ENCODE assay signal across 18 cellular contexts in genomic region chr1:224238212-224238611, GRCh38. TPM values are rescaled to one million over a fixed set of nuclear protein-coding genes. Genes with fewer than 3 reads are reported as not detected.
DNase-seq lines count a peak whose midpoint lies in the region; ATAC-seq and TF ChIP-seq lines count a peak whose summit lies in the region.
"Had no signal": no experiment of that assay in that cellular context is flagged by ENCODE, and none has a peak within 500 bp of the region (broad histone marks: within the 10 kb centered on the region; RNA-seq: fewer than 3 reads in every experiment).

No MANE protein-coding gene starts in this region.

- POLR2A ChIA-PET in activated CD4-positive, alpha-beta T cell treated with anti-CD3 and anti-CD28 coated beads for 36 hours (lab: Charles Lee), result interaction anchor here (0.7 kb wide), 1 partner anchor 14 kb away, joined by 5 read pairs; no protein-coding TSS in a partner anchor
- POLR2A ChIA-PET in T-cell (lab: Charles Lee) (no interaction called here), Caco-2 (lab: Charles Lee) (interaction anchor here (0.7 kb wide), 1 partner anchor 461 kb away, joined by 5 read pairs; no protein-coding TSS in a partner anchor)

- H3K36me3 Mint-ChIP-seq in activated CD4-positive, alpha-beta T cell treated with anti-CD3 and anti-CD28 coated beads for 36 hours (ENCODE audit: low read depth), result peaks cover 5% of the 10 kb centered on the region
- H3K36me3 Mint-ChIP-seq in T-cell, result peaks cover 35% of the 10 kb centered on the region
- H3K36me3 Mint-ChIP-seq in stimulated activated memory B cell treated with anti-CD40 and anti-IgM and Interleukin-4, amounts not matched to agents 10 μg/mL and 1 μg/mL and 100 μg/mL, for 72 hours, result peaks cover 30% of the 10 kb centered on the region
- H3K36me3 Mint-ChIP-seq in Caco-2 (ENCODE audit: insufficient read depth, unreplicated experiment), result peaks cover 51% of the 10 kb centered on the region

- peak overlapping the region; percentile 27 for H3K27ac Mint-ChIP-seq in activated CD4-positive, alpha-beta T cell treated with anti-CD3 and anti-CD28 coated beads for 36 hours
- H3K27ac Mint-ChIP-seq in T-cell (peak overlapping the region; percentile 29 to 75), Caco-2 (ENCODE audit: unreplicated experiment) (no peak overlapping the region)
- H3K27ac Mint-ChIP-seq in stimulated activated memory B cell treated with anti-CD40 and anti-IgM and Interleukin-4, amounts not matched to agents 10 μg/mL and 1 μg/mL and 100 μg/mL, for 72 hours, result peak overlapping the region; percentile 9
- H3K27ac Mint-ChIP-seq: HFFc6 had no signal

- 94 to 95% methylated on average over 9 of the region's 9 CpGs for WGBS in sigmoid colon, 2 donors

- peaks cover 12% of the 10 kb centered on the region for H3K4me1 ChIP-seq in lower lobe of right lung
- H3K4me1 ChIP-seq in sigmoid colon, result no peaks in the 10 kb centered on the region
- 0 out of 2 replicates have a peak, but pooled peaks cover 8% of the 10 kb centered on the region for H3K4me1 ChIP-seq in Caco-2
- H3K4me1 ChIP-seq: BLaER1 had no signal

- DNase-seq in activated CD4-positive, alpha-beta T cell treated with anti-CD3 and anti-CD28 coated beads for 36 hours, result no peak
- DNase-seq in activated CD4-positive, alpha-beta T cell treated with anti-CD3 and anti-CD28 coated beads for 1 hour, result no peak
- DNase-seq in T-cell (no peak), lower lobe of right lung (peak; percentile 50), sigmoid colon (no peak), Caco-2 (no peak)
- DNase-seq: AML-193; CD8-positive, alpha-beta memory T cell; DMS 273 treated with DMSO at 0.1 percent for 48 hours; GM23248; HFFc6 had no signal

- intact Hi-C loops in activated CD4-positive, alpha-beta T cell treated with anti-CD3 and anti-CD28 coated beads for 36 hours (cut with DNase I, micrococcal nuclease), result loop anchor here in 1 of 2 experiments (5.0 kb wide), 1 partner anchor 941 kb away; no protein-coding TSS in a partner anchor
- intact Hi-C loops in lower lobe of right lung (cut with DNase I), result no loop called here
- intact Hi-C loops in sigmoid colon (cut with DNase I), result no loop called here
- intact Hi-C loops in Caco-2 (cut with micrococcal nuclease; ENCODE audit: unreplicated experiment), result no loop called here

- H3K27ac ChIP-seq in lower lobe of right lung, result peak overlapping the region; percentile 39
- H3K27ac ChIP-seq in sigmoid colon, result no peak overlapping the region
- H3K27ac ChIP-seq: 22Rv1, BLaER1, GM23248, HL-60 had no signal

- H3K4me3 Mint-ChIP-seq in activated CD4-positive, alpha-beta T cell treated with anti-CD3 and anti-CD28 coated beads for 36 hours, result no peak overlapping the region
- H3K4me3 Mint-ChIP-seq in T-cell (no peak overlapping the region), Caco-2 (ENCODE audit: unreplicated experiment) (no peak overlapping the region)
- H3K4me3 Mint-ChIP-seq in stimulated activated memory B cell treated with anti-CD40 and anti-IgM and Interleukin-4, amounts not matched to agents 10 μg/mL and 1 μg/mL and 100 μg/mL, for 72 hours, result no peak overlapping the region
- H3K4me3 Mint-ChIP-seq: CD8-positive, alpha-beta memory T cell; HFFc6 had no signal

- no peak for TF ChIP-seq EP300 in sigmoid colon (IDR thresholded peaks at IDR 0.05)

- TF ChIP-seq CTCF in lower lobe of right lung (IDR thresholded peaks at IDR 0.05), result no peak
- TF ChIP-seq CTCF in sigmoid colon (IDR thresholded peaks at IDR 0.05), result no peak
- TF ChIP-seq CTCF in Caco-2 (IDR thresholded peaks at IDR 0.05; ENCODE audit: insufficient read depth in 1 of 2, low read depth in 1 of 2, low read length in 1 of 2, severe bottlenecking in 1 of 2, unreplicated experiment in 1 of 2), result no peak

- no peaks in the 10 kb centered on the region for H3K4me1 Mint-ChIP-seq in activated CD4-positive, alpha-beta T cell treated with anti-CD3 and anti-CD28 coated beads for 36 hours
- H3K4me1 Mint-ChIP-seq in T-cell (no peaks in the 10 kb centered on the region), Caco-2 (ENCODE audit: low read depth, unreplicated experiment) (peaks cover 13% of the 10 kb centered on the region)
- peaks cover 6% of the 10 kb centered on the region for H3K4me1 Mint-ChIP-seq in stimulated activated memory B cell treated with anti-CD40 and anti-IgM and Interleukin-4, amounts not matched to agents 10 μg/mL and 1 μg/mL and 100 μg/mL, for 72 hours
- H3K4me1 Mint-ChIP-seq: CD8-positive, alpha-beta memory T cell had no signal

- H3K27me3 ChIP-seq in lower lobe of right lung (ENCODE audit: low read depth) (no peaks in the 10 kb centered on the region), sigmoid colon (no peaks in the 10 kb centered on the region), Caco-2 (replicated peaks; ENCODE audit: control insufficient read depth, insufficient read depth, low read length) (no peaks in the 10 kb centered on the region)
- H3K27me3 ChIP-seq: BLaER1 had no signal

- BruUV-seq in Caco-2 (replicated peaks; lab: Mats Ljungman, UMichigan), result no TSS peak

- H3K9me3 Mint-ChIP-seq in activated CD4-positive, alpha-beta T cell treated with anti-CD3 and anti-CD28 coated beads for 36 hours (ENCODE audit: low read depth), result no peaks in the 10 kb centered on the region
- no peaks in the 10 kb centered on the region for H3K9me3 Mint-ChIP-seq in T-cell
- no peaks in the 10 kb centered on the region for H3K9me3 Mint-ChIP-seq in stimulated activated memory B cell treated with anti-CD40 and anti-IgM and Interleukin-4, amounts not matched to agents 10 μg/mL and 1 μg/mL and 100 μg/mL, for 72 hours
- H3K9me3 Mint-ChIP-seq in Caco-2 (ENCODE audit: unreplicated experiment), result no peaks in the 10 kb centered on the region
- H3K9me3 Mint-ChIP-seq: CD8-positive, alpha-beta memory T cell; HFFc6 had no signal

- H3K9me3 ChIP-seq in lower lobe of right lung (no peaks in the 10 kb centered on the region), sigmoid colon (no peaks in the 10 kb centered on the region), Caco-2 (no peaks in the 10 kb centered on the region)
- H3K9me3 ChIP-seq: BLaER1, HAP-1 had no signal

- ATAC-seq in activated CD4-positive, alpha-beta T cell treated with anti-CD3 and anti-CD28 coated beads for 36 hours, result no peak
- no peak for ATAC-seq in T-cell (replicated peaks in 1 of 4)
- peak; percentile 64 to 76 for ATAC-seq in lower lobe of right lung
- ATAC-seq in stimulated activated memory B cell treated with anti-CD40 and anti-IgM and Interleukin-4, amounts not matched to agents 10 μg/mL and 1 μg/mL and 100 μg/mL, for 72 hours, result no peak
- ATAC-seq in HG03097 (IDR thresholded peaks at IDR 0.05; ENCODE audit: low FRiP score, unreplicated experiment), result no peak
- ATAC-seq: GM12878 had no signal

- H3K36me3 ChIP-seq in lower lobe of right lung (peaks cover 21% of the 10 kb centered on the region), sigmoid colon (peaks cover 0 to 46% (median 7%) of the 10 kb centered on the region in 4 donors), Caco-2 (ENCODE audit: control insufficient read depth, insufficient read depth, low read length) (no peaks in the 10 kb centered on the region)

- no peak for TF ChIP-seq POLR2A in sigmoid colon (IDR thresholded peaks at IDR 0.05)

- no peak overlapping the region for H3K4me3 ChIP-seq in lower lobe of right lung
- H3K4me3 ChIP-seq in sigmoid colon, result no peak overlapping the region
- no peak overlapping the region for H3K4me3 ChIP-seq in Caco-2 (ENCODE audit: low read depth, low read length)
- H3K4me3 ChIP-seq: BLaER1, GM12878, GM23248, HAP-1 had no signal

- no peaks in the 10 kb centered on the region for H3K27me3 Mint-ChIP-seq in activated CD4-positive, alpha-beta T cell treated with anti-CD3 and anti-CD28 coated beads for 36 hours
- H3K27me3 Mint-ChIP-seq in T-cell (no peaks in the 10 kb centered on the region), Caco-2 (ENCODE audit: insufficient read depth, unreplicated experiment) (no peaks in the 10 kb centered on the region)
- no peaks in the 10 kb centered on the region for H3K27me3 Mint-ChIP-seq in stimulated activated memory B cell treated with anti-CD40 and anti-IgM and Interleukin-4, amounts not matched to agents 10 μg/mL and 1 μg/mL and 100 μg/mL, for 72 hours
- H3K27me3 Mint-ChIP-seq: CD8-positive, alpha-beta memory T cell had no signal

- CTCF ChIA-PET in activated CD4-positive, alpha-beta T cell treated with anti-CD3 and anti-CD28 coated beads for 36 hours (lab: Charles Lee), result interaction anchor here (0.6 kb wide), 1 partner anchor 225 kb away, joined by 4 read pairs; no protein-coding TSS in a partner anchor
- CTCF ChIA-PET in T-cell (lab: Charles Lee), result no interaction called here
- CTCF ChIA-PET in Caco-2 (lab: Charles Lee), result interaction anchor here (0.7 kb wide), 1 partner anchor 45 kb away, joined by 3 read pairs; no protein-coding TSS in a partner anchor

RNA-seq across cellular contexts. Expression of gene DEGS1, which starts 55.2 kb away (rescaled TPM):
- 10 to 100 TPM; 24.0 to 24.5 TPM for total RNA-seq in activated CD4-positive, alpha-beta T cell treated with anti-CD3 and anti-CD28 coated beads for 36 hours
- 10 to 100 TPM; 40.0 to 52.3 (median 44.4) TPM for total RNA-seq in T-cell
- 72.0 TPM for total RNA-seq in lower lobe of right lung
- total RNA-seq in sigmoid colon, result 100 to 1,000 TPM in 2 of 4 donors, 10 to 100 TPM in 2; 84.6 to 111 (median 105) TPM
- polyA plus RNA-seq in sigmoid colon, result 10 to 100 TPM in 2 of 3 donors, 1 to 10 TPM in 1; 4.8 to 24.2 (median 12.3) TPM
- total RNA-seq in Caco-2 (2022), result 38.8 and 39.2 TPM in 2 replicates

Comparison
In these comparisons a context has a peak if more than half of its experiments do, and no peak if none do; other contexts are left out.
1. ATAC-seq: peak in lower lobe of right lung (2 of 2); none in activated CD4-positive, alpha-beta T cell treated with anti-CD3 and anti-CD28 coated beads for 36 hours (single experiment), T-cell (0 of 4), stimulated activated memory B cell treated with anti-CD40 and anti-IgM and Interleukin-4, amounts not matched to agents 10 μg/mL and 1 μg/mL and 100 μg/mL, for 72 hours (single experiment) and HG03097 (single experiment).
2. CTCF ChIA-PET loops: an anchor here in activated CD4-positive, alpha-beta T cell treated with anti-CD3 and anti-CD28 coated beads for 36 hours (0.6 kb wide) and Caco-2 (0.7 kb wide); none called in T-cell.
3. POLR2A ChIA-PET loops: an anchor here in activated CD4-positive, alpha-beta T cell treated with anti-CD3 and anti-CD28 coated beads for 36 hours (0.7 kb wide) and Caco-2 (0.7 kb wide); none called in T-cell.